In the genomic region with DNA sequence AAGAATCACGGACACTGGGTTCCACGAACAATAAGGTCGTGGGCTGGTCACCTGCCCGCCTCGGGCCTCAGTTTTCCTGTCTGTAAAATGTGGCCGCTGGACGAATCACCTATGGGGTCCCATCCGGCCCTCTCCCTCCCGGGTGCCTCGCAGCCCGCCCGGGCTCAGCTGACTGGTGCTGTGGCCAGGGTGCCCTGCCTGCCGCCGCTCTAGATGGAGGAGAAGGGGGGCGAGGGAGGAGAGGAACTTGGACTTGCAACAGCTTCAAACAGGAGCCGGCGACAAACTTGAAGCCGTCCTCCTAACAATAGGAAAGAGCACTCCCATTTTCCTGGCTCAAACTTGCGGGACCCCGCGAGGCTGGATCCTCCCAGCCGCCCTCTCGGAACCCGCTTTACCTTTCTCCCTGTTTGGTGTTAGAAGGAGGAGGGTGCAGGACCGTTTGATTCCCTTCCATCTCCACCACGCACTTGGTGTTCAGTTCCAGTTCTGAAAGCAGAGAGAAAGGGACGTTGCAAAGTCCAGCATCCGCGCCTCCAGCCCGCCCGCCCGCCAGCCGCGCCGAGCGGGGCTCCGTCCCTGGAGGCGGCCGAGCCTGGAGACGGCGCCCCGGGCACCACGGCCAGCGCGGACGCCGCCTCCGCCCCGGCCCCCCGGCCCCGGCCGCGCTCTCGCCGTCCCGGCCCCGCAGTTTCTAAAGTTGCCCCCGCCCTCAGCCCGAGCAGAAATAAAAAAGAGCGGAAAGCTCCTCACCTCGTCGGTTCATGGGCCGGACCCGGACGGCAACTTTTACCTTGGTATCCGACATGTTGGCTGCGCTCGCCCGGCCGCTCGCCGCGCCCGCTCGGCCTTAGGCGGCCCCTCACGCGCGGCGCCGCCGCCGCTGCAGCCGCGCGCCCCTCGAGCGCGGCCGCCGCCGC, we compare ENCODE assay signal across 1 cellular context.
TF ChIP-seq lines count a peak whose summit lies in the region.

No MANE protein-coding gene starts in this region.

TF ChIP-seq in HepG2, 621 proteins besides CTCF, POLR2A, EP300 and RAD21 (continued from another document and continues in another):
- TF ChIP-seq, protein P1, sequence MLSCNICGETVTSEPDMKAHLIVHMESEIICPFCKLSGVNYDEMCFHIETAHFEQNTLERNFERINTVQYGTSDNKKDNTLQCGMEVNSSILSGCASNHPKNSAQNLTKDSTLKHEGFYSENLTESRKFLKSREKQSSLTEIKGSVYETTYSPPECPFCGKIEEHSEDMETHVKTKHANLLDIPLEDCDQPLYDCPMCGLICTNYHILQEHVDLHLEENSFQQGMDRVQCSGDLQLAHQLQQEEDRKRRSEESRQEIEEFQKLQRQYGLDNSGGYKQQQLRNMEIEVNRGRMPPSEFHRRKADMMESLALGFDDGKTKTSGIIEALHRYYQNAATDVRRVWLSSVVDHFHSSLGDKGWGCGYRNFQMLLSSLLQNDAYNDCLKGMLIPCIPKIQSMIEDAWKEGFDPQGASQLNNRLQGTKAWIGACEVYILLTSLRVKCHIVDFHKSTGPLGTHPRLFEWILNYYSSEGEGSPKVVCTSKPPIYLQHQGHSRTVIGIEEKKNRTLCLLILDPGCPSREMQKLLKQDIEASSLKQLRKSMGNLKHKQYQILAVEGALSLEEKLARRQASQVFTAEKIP (CRISPR knock-in tag; IDR thresholded peaks at IDR 0.05; ENCODE audit: borderline replicate concordance): no peak
- no peak for TF ChIP-seq MXI1 (IDR thresholded peaks at IDR 0.05; ENCODE audit: borderline replicate concordance, low read depth, low read length)
- TF ChIP-seq ZNF557 (CRISPR knock-in tag; IDR thresholded peaks at IDR 0.05): no peak
- no peak; the same call in 1 of the 2 replicates for TF ChIP-seq ELF3 (CRISPR knock-in tag; IDR thresholded peaks at IDR 0.05)
- TF ChIP-seq RERE (CRISPR knock-in tag; IDR thresholded peaks at IDR 0.05; ENCODE audit: low read depth): no peak
- TF ChIP-seq ZNF33B (CRISPR knock-in tag; IDR thresholded peaks at IDR 0.05): no peak; the same call in 1 of the 2 replicates
- no peak for TF ChIP-seq HCFC1 (IDR thresholded peaks at IDR 0.05; ENCODE audit: low read depth, low read length)
- no peak for TF ChIP-seq SP2 (CRISPR knock-in tag; IDR thresholded peaks at IDR 0.05)
- TF ChIP-seq TBL1XR1 (IDR thresholded peaks at IDR 0.05; ENCODE audit: borderline replicate concordance, low read length, partially characterized antibody): peak; percentile 73
- peak; percentile 57; the same call in 1 of the 2 replicates for TF ChIP-seq ZBTB38 (CRISPR knock-in tag; IDR thresholded peaks at IDR 0.05)
- peak; percentile 40; the same call in 1 of the 2 replicates for TF ChIP-seq MED1 (CRISPR knock-in tag; IDR thresholded peaks at IDR 0.05)
- TF ChIP-seq GLMP (CRISPR knock-in tag; IDR thresholded peaks at IDR 0.05; ENCODE audit: borderline replicate concordance): no peak
- no peak for TF ChIP-seq CCAR2 (optimal IDR thresholded peaks at IDR 0.05; ENCODE audit: low read depth, low read length)
- no peak for TF ChIP-seq ZNF776 (CRISPR knock-in tag; IDR thresholded peaks at IDR 0.05)
- no peak for TF ChIP-seq ZBTB39 (CRISPR knock-in tag; IDR thresholded peaks at IDR 0.05)
- TF ChIP-seq RFX5 (IDR thresholded peaks at IDR 0.05; ENCODE audit: low read depth, low read length): 0 out of 2 replicates have a peak, but pooled peaks have one; percentile 9
- no peak for TF ChIP-seq KLF9 (CRISPR knock-in tag; IDR thresholded peaks at IDR 0.05; ENCODE audit: low read depth)
- TF ChIP-seq SIX4 (CRISPR knock-in tag; IDR thresholded peaks at IDR 0.05): no peak
- TF ChIP-seq CAMTA2 (CRISPR knock-in tag; IDR thresholded peaks at IDR 0.05; ENCODE audit: borderline replicate concordance): no peak
- TF ChIP-seq ATM (IDR thresholded peaks at IDR 0.05; ENCODE audit: borderline replicate concordance): no peak
- TF ChIP-seq DMAP1 (CRISPR knock-in tag; IDR thresholded peaks at IDR 0.05): peak; percentile 65; the same call in 1 of the 2 replicates
- peak; percentile 79 for TF ChIP-seq ZNF292 (CRISPR knock-in tag; IDR thresholded peaks at IDR 0.05; ENCODE audit: borderline replicate concordance, low read depth)
- no peak for TF ChIP-seq ZNF446 (CRISPR knock-in tag; IDR thresholded peaks at IDR 0.05)
- TF ChIP-seq SOX6 (IDR thresholded peaks at IDR 0.05): no peak
- peak; percentile 87 for TF ChIP-seq SOX6 (CRISPR knock-in tag; IDR thresholded peaks at IDR 0.05)
- TF ChIP-seq SSRP1 (CRISPR knock-in tag; IDR thresholded peaks at IDR 0.05): no peak
- TF ChIP-seq CREM (IDR thresholded peaks at IDR 0.05): no peak
- no peak for TF ChIP-seq CREM (CRISPR knock-in tag; IDR thresholded peaks at IDR 0.05)
- TF ChIP-seq ZNF790 (CRISPR knock-in tag; IDR thresholded peaks at IDR 0.05; ENCODE audit: borderline replicate concordance): no peak
- no peak for TF ChIP-seq FOXP1 (IDR thresholded peaks at IDR 0.05)
- TF ChIP-seq FOXP1 (CRISPR knock-in tag; IDR thresholded peaks at IDR 0.05): no peak
- TF ChIP-seq, protein P2, sequence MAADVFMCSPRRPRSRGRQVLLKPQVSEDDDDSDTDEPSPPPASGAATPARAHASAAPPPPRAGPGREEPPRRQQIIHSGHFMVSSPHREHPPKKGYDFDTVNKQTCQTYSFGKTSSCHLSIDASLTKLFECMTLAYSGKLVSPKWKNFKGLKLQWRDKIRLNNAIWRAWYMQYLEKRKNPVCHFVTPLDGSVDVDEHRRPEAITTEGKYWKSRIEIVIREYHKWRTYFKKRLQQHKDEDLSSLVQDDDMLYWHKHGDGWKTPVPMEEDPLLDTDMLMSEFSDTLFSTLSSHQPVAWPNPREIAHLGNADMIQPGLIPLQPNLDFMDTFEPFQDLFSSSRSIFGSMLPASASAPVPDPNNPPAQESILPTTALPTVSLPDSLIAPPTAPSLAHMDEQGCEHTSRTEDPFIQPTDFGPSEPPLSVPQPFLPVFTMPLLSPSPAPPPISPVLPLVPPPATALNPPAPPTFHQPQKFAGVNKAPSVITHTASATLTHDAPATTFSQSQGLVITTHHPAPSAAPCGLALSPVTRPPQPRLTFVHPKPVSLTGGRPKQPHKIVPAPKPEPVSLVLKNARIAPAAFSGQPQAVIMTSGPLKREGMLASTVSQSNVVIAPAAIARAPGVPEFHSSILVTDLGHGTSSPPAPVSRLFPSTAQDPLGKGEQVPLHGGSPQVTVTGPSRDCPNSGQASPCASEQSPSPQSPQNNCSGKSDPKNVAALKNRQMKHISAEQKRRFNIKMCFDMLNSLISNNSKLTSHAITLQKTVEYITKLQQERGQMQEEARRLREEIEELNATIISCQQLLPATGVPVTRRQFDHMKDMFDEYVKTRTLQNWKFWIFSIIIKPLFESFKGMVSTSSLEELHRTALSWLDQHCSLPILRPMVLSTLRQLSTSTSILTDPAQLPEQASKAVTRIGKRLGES (CRISPR knock-in tag; IDR thresholded peaks at IDR 0.05; ENCODE audit: borderline replicate concordance): no peak
- TF ChIP-seq, protein P3, sequence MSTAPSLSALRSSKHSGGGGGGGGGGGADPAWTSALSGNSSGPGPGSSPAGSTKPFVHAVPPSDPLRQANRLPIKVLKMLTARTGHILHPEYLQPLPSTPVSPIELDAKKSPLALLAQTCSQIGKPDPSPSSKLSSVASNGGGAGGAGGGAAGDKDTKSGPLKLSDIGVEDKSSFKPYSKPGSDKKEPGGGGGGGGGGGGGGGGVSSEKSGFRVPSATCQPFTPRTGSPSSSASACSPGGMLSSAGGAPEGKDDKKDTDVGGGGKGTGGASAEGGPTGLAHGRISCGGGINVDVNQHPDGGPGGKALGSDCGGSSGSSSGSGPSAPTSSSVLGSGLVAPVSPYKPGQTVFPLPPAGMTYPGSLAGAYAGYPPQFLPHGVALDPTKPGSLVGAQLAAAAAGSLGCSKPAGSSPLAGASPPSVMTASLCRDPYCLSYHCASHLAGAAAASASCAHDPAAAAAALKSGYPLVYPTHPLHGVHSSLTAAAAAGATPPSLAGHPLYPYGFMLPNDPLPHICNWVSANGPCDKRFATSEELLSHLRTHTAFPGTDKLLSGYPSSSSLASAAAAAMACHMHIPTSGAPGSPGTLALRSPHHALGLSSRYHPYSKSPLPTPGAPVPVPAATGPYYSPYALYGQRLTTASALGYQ (CRISPR knock-in tag; IDR thresholded peaks at IDR 0.05): no peak; the same call in 1 of the 2 replicates
- TF ChIP-seq BORCS8-MEF2B (CRISPR knock-in tag; IDR thresholded peaks at IDR 0.05): peak; percentile 47; the same call in 1 of the 2 replicates
- TF ChIP-seq DR1 (CRISPR knock-in tag; IDR thresholded peaks at IDR 0.05): no peak
- TF ChIP-seq, protein P4, sequence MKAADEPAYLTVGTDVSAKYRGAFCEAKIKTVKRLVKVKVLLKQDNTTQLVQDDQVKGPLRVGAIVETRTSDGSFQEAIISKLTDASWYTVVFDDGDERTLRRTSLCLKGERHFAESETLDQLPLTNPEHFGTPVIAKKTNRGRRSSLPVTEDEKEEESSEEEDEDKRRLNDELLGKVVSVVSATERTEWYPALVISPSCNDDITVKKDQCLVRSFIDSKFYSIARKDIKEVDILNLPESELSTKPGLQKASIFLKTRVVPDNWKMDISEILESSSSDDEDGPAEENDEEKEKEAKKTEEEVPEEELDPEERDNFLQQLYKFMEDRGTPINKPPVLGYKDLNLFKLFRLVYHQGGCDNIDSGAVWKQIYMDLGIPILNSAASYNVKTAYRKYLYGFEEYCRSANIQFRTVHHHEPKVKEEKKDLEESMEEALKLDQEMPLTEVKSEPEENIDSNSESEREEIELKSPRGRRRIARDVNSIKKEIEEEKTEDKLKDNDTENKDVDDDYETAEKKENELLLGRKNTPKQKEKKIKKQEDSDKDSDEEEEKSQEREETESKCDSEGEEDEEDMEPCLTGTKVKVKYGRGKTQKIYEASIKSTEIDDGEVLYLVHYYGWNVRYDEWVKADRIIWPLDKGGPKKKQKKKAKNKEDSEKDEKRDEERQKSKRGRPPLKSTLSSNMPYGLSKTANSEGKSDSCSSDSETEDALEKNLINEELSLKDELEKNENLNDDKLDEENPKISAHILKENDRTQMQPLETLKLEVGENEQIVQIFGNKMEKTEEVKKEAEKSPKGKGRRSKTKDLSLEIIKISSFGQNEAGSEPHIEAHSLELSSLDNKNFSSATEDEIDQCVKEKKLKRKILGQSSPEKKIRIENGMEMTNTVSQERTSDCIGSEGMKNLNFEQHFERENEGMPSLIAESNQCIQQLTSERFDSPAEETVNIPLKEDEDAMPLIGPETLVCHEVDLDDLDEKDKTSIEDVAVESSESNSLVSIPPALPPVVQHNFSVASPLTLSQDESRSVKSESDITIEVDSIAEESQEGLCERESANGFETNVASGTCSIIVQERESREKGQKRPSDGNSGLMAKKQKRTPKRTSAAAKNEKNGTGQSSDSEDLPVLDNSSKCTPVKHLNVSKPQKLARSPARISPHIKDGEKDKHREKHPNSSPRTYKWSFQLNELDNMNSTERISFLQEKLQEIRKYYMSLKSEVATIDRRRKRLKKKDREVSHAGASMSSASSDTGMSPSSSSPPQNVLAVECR (CRISPR knock-in tag; IDR thresholded peaks at IDR 0.05; ENCODE audit: borderline replicate concordance): peak; percentile 48; the same call in 1 of the 2 replicates
